2 cellular contexts compared by ENCODE assay signal in the genomic region with DNA sequence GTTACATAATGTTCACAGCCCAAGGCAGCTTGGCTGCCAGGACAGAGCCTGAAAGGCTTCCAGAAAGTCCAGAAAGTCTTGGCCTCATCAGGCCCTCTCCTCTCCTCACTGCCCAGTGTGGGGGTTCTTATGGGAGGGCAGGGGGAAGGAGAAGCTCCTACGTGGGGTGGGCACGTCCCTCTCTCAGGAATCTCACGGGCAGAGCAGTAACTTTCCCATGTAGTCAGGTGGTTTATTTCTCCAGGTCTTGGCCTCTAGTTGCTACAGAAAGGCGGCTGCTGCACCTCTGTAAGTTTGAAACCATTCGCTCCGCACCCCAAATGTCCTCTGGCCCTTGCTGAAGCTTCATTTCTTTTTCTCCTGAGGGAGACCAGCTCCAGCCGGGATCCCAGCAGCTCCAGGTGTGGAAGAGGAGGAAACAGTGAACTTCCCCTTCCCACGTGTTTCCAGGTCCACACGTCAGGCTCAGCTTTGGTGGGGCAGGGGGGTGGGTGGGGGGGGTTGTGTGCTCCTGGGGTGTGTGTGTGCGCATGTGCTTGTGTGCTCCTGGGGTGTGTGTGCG.
TF ChIP-seq lines count a peak whose summit lies in the region.

No MANE protein-coding gene starts in this region.

TF ChIP-seq in SK-N-SH, 30 proteins besides CTCF, POLR2A, EP300 and RAD21 (continued from another document):
- TF ChIP-seq, protein P1, sequence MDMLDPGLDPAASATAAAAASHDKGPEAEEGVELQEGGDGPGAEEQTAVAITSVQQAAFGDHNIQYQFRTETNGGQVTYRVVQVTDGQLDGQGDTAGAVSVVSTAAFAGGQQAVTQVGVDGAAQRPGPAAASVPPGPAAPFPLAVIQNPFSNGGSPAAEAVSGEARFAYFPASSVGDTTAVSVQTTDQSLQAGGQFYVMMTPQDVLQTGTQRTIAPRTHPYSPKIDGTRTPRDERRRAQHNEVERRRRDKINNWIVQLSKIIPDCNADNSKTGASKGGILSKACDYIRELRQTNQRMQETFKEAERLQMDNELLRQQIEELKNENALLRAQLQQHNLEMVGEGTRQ (IDR thresholded peaks at IDR 0.05; ENCODE audit: borderline replicate concordance, low read depth, low read length): no peak
- TF ChIP-seq RXRA (IDR thresholded peaks at IDR 0.05; ENCODE audit: borderline replicate concordance, low read depth) (no peak), FOXJ3 (CRISPR knock-in tag; IDR thresholded peaks at IDR 0.05) (no peak), EZH2phosphoT487 (IDR thresholded peaks at IDR 0.05; ENCODE audit: borderline replicate concordance, low read depth) (no peak), MEF2A (IDR thresholded peaks at IDR 0.05; ENCODE audit: borderline replicate concordance, low read depth) (no peak), REST (IDR thresholded peaks at IDR 0.05; ENCODE audit: low read depth, low read length) (no peak), TEAD4 (IDR thresholded peaks at IDR 0.05; ENCODE audit: borderline replicate concordance, insufficient read depth) (no peak), IRF3 (IDR thresholded peaks at IDR 0.05; ENCODE audit: low read depth, low read length) (no peak), MXI1 (IDR thresholded peaks at IDR 0.05; ENCODE audit: low read depth, low read length) (no peak), GABPA (IDR thresholded peaks at IDR 0.05; ENCODE audit: low read depth) (no peak)
- TF ChIP-seq, protein P2, sequence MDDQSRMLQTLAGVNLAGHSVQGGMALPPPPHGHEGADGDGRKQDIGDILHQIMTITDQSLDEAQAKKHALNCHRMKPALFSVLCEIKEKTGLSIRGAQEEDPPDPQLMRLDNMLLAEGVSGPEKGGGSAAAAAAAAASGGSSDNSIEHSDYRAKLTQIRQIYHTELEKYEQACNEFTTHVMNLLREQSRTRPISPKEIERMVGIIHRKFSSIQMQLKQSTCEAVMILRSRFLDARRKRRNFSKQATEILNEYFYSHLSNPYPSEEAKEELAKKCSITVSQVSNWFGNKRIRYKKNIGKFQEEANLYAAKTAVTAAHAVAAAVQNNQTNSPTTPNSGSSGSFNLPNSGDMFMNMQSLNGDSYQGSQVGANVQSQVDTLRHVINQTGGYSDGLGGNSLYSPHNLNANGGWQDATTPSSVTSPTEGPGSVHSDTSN (IDR thresholded peaks at IDR 0.05): no peak
- TF ChIP-seq, protein P3, sequence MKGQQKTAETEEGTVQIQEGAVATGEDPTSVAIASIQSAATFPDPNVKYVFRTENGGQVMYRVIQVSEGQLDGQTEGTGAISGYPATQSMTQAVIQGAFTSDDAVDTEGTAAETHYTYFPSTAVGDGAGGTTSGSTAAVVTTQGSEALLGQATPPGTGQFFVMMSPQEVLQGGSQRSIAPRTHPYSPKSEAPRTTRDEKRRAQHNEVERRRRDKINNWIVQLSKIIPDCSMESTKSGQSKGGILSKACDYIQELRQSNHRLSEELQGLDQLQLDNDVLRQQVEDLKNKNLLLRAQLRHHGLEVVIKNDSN (IDR thresholded peaks at IDR 0.05; ENCODE audit: borderline replicate concordance, low read depth): no peak

TF ChIP-seq in SK-N-SH treated with all-trans-retinoic acid at 6 μM for 48 hours, 23 proteins besides CTCF, POLR2A, EP300 and RAD21 (continued from another document):
- TF ChIP-seq, protein P4, sequence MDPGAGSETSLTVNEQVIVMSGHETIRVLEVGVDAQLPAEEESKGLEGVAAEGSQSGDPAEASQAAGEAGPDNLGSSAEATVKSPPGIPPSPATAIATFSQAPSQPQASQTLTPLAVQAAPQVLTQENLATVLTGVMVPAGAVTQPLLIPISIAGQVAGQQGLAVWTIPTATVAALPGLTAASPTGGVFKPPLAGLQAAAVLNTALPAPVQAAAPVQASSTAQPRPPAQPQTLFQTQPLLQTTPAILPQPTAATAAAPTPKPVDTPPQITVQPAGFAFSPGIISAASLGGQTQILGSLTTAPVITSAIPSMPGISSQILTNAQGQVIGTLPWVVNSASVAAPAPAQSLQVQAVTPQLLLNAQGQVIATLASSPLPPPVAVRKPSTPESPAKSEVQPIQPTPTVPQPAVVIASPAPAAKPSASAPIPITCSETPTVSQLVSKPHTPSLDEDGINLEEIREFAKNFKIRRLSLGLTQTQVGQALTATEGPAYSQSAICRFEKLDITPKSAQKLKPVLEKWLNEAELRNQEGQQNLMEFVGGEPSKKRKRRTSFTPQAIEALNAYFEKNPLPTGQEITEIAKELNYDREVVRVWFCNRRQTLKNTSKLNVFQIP (CRISPR knock-in tag; IDR thresholded peaks at IDR 0.05; ENCODE audit: borderline replicate concordance, low read depth): no peak
- no peak for TF ChIP-seq CSDC2 (CRISPR knock-in tag; IDR thresholded peaks at IDR 0.05)
- no peak for TF ChIP-seq ZNF8 (CRISPR knock-in tag; IDR thresholded peaks at IDR 0.05)
- TF ChIP-seq ZFP3 (CRISPR knock-in tag; IDR thresholded peaks at IDR 0.05): no peak
- TF ChIP-seq ZNF70 (CRISPR knock-in tag; IDR thresholded peaks at IDR 0.05): no peak
- TF ChIP-seq GLIS3 (CRISPR knock-in tag; IDR thresholded peaks at IDR 0.05): no peak
- no peak for TF ChIP-seq RARB (CRISPR knock-in tag; IDR thresholded peaks at IDR 0.05)
- TF ChIP-seq ZC3H10 (CRISPR knock-in tag; IDR thresholded peaks at IDR 0.05): no peak
- TF ChIP-seq SNAI2 (CRISPR knock-in tag; IDR thresholded peaks at IDR 0.05): no peak
- no peak for TF ChIP-seq ZFP30 (CRISPR knock-in tag; IDR thresholded peaks at IDR 0.05)
- TF ChIP-seq ESRRG (CRISPR knock-in tag; IDR thresholded peaks at IDR 0.05): no peak
- TF ChIP-seq ARNTL (CRISPR knock-in tag; IDR thresholded peaks at IDR 0.05; ENCODE audit: borderline replicate concordance, low read depth): no peak
- TF ChIP-seq, protein P5, sequence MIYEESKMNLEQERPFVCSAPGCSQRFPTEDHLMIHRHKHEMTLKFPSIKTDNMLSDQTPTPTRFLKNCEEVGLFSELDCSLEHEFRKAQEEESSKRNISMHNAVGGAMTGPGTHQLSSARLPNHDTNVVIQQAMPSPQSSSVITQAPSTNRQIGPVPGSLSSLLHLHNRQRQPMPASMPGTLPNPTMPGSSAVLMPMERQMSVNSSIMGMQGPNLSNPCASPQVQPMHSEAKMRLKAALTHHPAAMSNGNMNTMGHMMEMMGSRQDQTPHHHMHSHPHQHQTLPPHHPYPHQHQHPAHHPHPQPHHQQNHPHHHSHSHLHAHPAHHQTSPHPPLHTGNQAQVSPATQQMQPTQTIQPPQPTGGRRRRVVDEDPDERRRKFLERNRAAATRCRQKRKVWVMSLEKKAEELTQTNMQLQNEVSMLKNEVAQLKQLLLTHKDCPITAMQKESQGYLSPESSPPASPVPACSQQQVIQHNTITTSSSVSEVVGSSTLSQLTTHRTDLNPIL (CRISPR knock-in tag; IDR thresholded peaks at IDR 0.05; ENCODE audit: low read depth): no peak
